In the genomic region with DNA sequence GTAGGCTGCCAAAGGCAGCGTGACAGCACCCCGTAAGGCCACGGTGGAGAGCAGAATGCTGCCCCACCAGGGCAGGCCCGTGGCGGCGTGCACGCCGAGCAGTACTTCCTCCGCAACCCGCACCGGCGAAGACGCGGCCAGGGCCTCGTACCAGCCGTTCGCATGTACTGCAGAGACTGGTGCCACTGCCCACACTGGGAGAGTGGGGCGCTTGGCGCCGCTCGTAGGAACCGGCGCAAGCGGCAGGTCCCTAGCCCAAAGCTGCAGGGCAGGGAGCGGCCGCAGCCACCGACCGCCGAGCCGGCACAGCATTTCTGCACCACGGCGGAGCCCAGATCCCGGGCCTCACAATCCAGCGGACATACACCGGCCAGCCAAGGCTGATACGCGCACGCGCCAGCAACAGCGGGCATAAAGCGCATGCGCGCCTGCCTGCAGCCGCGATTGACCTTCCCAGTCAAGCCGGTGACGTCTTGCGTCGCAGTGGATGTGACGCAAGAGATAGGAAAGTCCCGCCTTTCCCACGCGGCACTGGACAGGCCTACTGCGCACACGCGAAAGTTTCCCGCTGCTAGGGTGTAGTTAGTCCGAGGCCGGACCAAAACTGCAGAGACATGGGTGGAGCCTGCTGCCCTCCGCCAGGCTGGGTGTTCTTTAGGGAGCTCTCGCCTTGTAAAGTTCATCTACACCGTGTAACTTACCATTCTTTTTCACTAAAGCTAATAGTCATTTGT, we compare ENCODE assay signal across 8 cellular contexts. TPM values are rescaled to one million over a fixed set of nuclear protein-coding genes. Genes with fewer than 3 reads are reported as not detected.
DNase-seq lines count a peak whose midpoint lies in the region; ATAC-seq and TF ChIP-seq lines count a peak whose summit lies in the region.

Gene COX18 (minus strand): TSS at position 379 of the 734 bp plus-strand sequence. CDS start 67 bp downstream, at position 312.

- peaks cover 28% of the 10 kb centered on the region for H3K4me1 ChIP-seq in suprapubic skin

- H3K9me3 Mint-ChIP-seq in activated naive CD4-positive, alpha-beta T cell treated with anti-CD3 and anti-CD28 coated beads, Interleukin-2, amount 50 U/mL, for 72 hours: no peaks in the 10 kb centered on the region

- H3K36me3 Mint-ChIP-seq in activated naive CD4-positive, alpha-beta T cell treated with anti-CD3 and anti-CD28 coated beads, Interleukin-2, amount 50 U/mL, for 72 hours: peaks cover 23 to 30% of the 10 kb centered on the region in 2 donors

- H3K27ac Mint-ChIP-seq in activated naive CD4-positive, alpha-beta T cell treated with anti-CD3 and anti-CD28 coated beads, Interleukin-2, amount 50 U/mL, for 72 hours: peak within 1 kb of the TSS; percentile 97 to 99

- TF ChIP-seq POLR2A in suprapubic skin (IDR thresholded peaks at IDR 0.05): peak; percentile 71 to 74

- TF ChIP-seq CTCF in GM10266 (IDR thresholded peaks at IDR 0.05; ENCODE audit: control insufficient read depth, insufficient read depth, low read depth, missing control alignments) (no peak), suprapubic skin (IDR thresholded peaks at IDR 0.05) (no peak)

- no peaks in the 10 kb centered on the region for H3K9me3 ChIP-seq in suprapubic skin

- no peaks in the 10 kb centered on the region for H3K27me3 ChIP-seq in suprapubic skin

- WGBS in suprapubic skin: 0% methylated on average over 33 of the region's 62 CpGs

- ATAC-seq in HG02610 (IDR thresholded peaks at IDR 0.05; ENCODE audit: unreplicated experiment): peak; percentile 81
- ATAC-seq in activated naive CD4-positive, alpha-beta T cell treated with anti-CD3 and anti-CD28 coated beads, Interleukin-2, amount 50 U/mL, for 72 hours: peak; percentile 84 to 89

- H3K4me3 ChIP-seq in suprapubic skin: peak within 1 kb of the TSS; percentile 75

- peak; percentile 88 for DNase-seq in GM10266 (ENCODE audit: extremely low spot score)
- DNase-seq in NCI-H1092 treated with DMSO at 0.1 percent for 48 hours (lab: John Stamatoyannopoulos, UW): peak; percentile 97
- DNase-seq in SKM-1 (lab: John Stamatoyannopoulos, UW; ENCODE audit: unreplicated experiment): peak; percentile 97
- DNase-seq in activated naive CD4-positive, alpha-beta T cell treated with anti-CD3 and anti-CD28 coated beads, Interleukin-2, amount 50 U/mL, for 72 hours (ENCODE audit: low spot score in 2 of 2): peak; percentile 88 to 97
- DNase-seq in globus pallidus (ENCODE audit: low spot score): peak; percentile 98
- DNase-seq in nucleus accumbens (lab: John Stamatoyannopoulos, UW): peak; percentile 81 to 98 (median 96)
- DNase-seq in suprapubic skin (ENCODE audit: low spot score in 2 of 2): peak; percentile 98

- TF ChIP-seq EP300 in suprapubic skin (IDR thresholded peaks at IDR 0.05): no peak

- peak within 1 kb of the TSS; percentile 96 for H3K27ac ChIP-seq in suprapubic skin

- H3K36me3 ChIP-seq in suprapubic skin: peaks cover under 1% of the 10 kb centered on the region

RNA-seq across cellular contexts. Expression of gene COX18, which starts in this region (rescaled TPM):
- 10 to 100 TPM; 25.8 to 27.8 TPM for total RNA-seq in activated naive CD4-positive, alpha-beta T cell treated with anti-CD3 and anti-CD28 coated beads, Interleukin-2, amount 50 U/mL, for 72 hours
- 10 to 100 TPM; 11.2 to 20.7 (median 13.9) TPM for total RNA-seq in suprapubic skin

Comparison
In these comparisons a context has a peak if more than half of its experiments do, and no peak if none do; other contexts are left out.
1. Peak in every context shown above with its lines: DNase-seq, ATAC-seq, H3K4me3 ChIP-seq and H3K27ac ChIP-seq.